ENCODE assay signal across 8 cellular contexts in genomic region chr17:8176197-8176940, GRCh38.
DNase-seq lines count a peak whose midpoint lies in the region; ATAC-seq lines count a peak whose summit lies in the region.

TSS of gene TMEM107 (minus strand) at chr17:8176380. CDS start at chr17:8176286, 94 bp downstream.

- no peaks in the 10 kb centered on the region for H3K27me3 Mint-ChIP-seq in central memory CD8-positive, alpha-beta T cell

- H3K36me3 Mint-ChIP-seq in central memory CD8-positive, alpha-beta T cell (ENCODE audit: insufficient read depth): peaks cover 12% of the 10 kb centered on the region

- DNase-seq in ELF-1 (ENCODE audit: low read depth, low spot score): peak; percentile 95
- DNase-seq in NCI-H2196 treated with DMSO at 0.1 percent for 48 hours (lab: John Stamatoyannopoulos, UW; ENCODE audit: unreplicated experiment): peak; percentile 28
- peak; percentile 68 to 80 for DNase-seq in central memory CD8-positive, alpha-beta T cell (ENCODE audit: low spot score in 2 of 2)
- peak; percentile 98 for DNase-seq in islet precursor cell
- DNase-seq in stimulated activated CD4-positive, alpha-beta T cell treated with anti-CD3 and anti-CD28 coated beads, Interleukin-12 subunit alpha, Interleukin-12 subunit beta, amount 100 ng/mL, for 24 hours (ENCODE audit: low read depth in 2 of 2): peak; percentile 77 to 85
- DNase-seq in NK-92 (lab: John Stamatoyannopoulos, UW; ENCODE audit: unreplicated experiment): no peak

- ATAC-seq in HG02642 (IDR thresholded peaks at IDR 0.05; ENCODE audit: poor library complexity, unreplicated experiment): peak; percentile 37
- ATAC-seq in activated CD4-positive, CD25-positive, alpha-beta regulatory T cell treated with anti-CD3 and anti-CD28 coated beads, Interleukin-2, amount 50 U/mL, for 24 hours: peak; percentile 36 to 48
- ATAC-seq in central memory CD8-positive, alpha-beta T cell (replicated peaks; ENCODE audit: extremely low read depth, poor library complexity, severe bottlenecking): peak; percentile 38

- H3K9me3 Mint-ChIP-seq in central memory CD8-positive, alpha-beta T cell: no peaks in the 10 kb centered on the region

- peak within 1 kb of the TSS; percentile 93 for H3K27ac Mint-ChIP-seq in central memory CD8-positive, alpha-beta T cell (ENCODE audit: low read depth)

- peaks cover 48% of the 10 kb centered on the region for H3K4me1 Mint-ChIP-seq in central memory CD8-positive, alpha-beta T cell

- peak within 1 kb of the TSS; percentile 95 for H3K4me3 Mint-ChIP-seq in central memory CD8-positive, alpha-beta T cell
